Comparison of ENCODE assay signal across 9 cellular contexts in the genomic region with DNA sequence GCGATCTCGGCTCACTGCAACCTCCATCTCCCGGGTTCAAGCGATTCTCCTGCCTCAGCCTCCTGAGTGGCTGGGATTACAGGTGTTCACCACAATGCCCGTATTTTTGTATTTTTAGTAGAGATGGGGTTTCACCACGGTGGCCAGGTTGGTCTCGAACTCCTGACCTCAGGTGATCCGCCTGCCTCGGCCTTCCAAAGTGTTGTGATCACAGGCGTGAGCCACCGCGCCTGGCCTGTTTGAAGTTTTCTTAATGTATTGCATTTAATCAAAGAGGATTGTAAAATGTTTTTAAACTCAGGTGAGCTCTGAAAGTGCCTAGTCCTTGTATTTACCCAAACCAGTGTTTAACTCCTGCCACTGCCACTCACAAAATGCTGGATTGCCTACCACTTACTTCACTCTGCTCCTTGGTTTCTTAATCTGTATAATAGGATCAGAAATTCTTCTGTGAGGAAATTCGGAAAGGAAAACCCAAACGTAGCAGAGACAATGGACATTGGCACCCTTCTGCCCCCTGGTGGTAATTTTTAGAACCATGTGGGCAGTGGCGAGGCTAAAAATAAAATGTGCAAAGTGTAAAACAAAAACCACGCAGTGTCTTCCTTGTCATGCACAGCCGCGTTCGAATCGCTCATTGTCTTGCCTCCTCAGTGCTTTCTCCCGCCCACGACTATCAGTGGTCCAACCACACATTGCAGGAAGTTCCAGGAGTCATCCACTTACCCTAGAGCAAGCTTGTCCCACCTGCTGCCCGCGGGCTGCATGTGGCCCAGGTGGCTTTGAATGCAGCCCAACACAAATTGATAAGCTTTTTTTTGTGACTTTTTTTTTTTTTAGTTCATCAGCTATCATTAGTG. TPM values are rescaled to one million over a fixed set of nuclear protein-coding genes. Genes with fewer than 3 reads are reported as not detected.
A peak's percentile ranks its signal among the peaks of the same experiment; 100 is the strongest.
DNase-seq lines count a peak whose midpoint lies in the region; ATAC-seq and TF ChIP-seq lines count a peak whose summit lies in the region.
"Had no signal": no experiment of that assay in that cellular context is flagged by ENCODE, and none has a peak within 500 bp of the region (broad histone marks: within the 10 kb centered on the region; RNA-seq: fewer than 3 reads in every experiment).

No MANE protein-coding gene starts in this region.

- no peaks in the 10 kb centered on the region for H3K36me3 Mint-ChIP-seq in CD4-positive, CD25-positive, alpha-beta regulatory T cell
- peaks cover 12% of the 10 kb centered on the region for H3K36me3 Mint-ChIP-seq in activated CD8-positive, alpha-beta T cell treated with anti-CD3 and anti-CD28 coated beads, Interleukin-2, amount 10 ng/mL, durations not matched to agents 7 days and 5 days (ENCODE audit: low read depth)
- H3K36me3 Mint-ChIP-seq in endothelial cell (ENCODE audit: low read depth, unreplicated experiment) (peaks cover 4% of the 10 kb centered on the region), naive B cell (no peaks in the 10 kb centered on the region)
- H3K36me3 Mint-ChIP-seq: activated naive CD4-positive, alpha-beta T cell treated with anti-CD3 and anti-CD28 coated beads, Interleukin-2, amount 50 U/mL, for 24 hours had no signal

- no peaks in the 10 kb centered on the region for H3K9me3 ChIP-seq in CD4-positive, CD25-positive, alpha-beta regulatory T cell (ENCODE audit: control insufficient read depth in 2 of 2, low read length in 2 of 2)

- H3K36me3 ChIP-seq in CD4-positive, CD25-positive, alpha-beta regulatory T cell (ENCODE audit: control insufficient read depth, insufficient read depth, low read length), result no peaks in the 10 kb centered on the region

- peak; percentile 95 for TF ChIP-seq CTCF in endothelial cell (IDR thresholded peaks at IDR 0.05; ENCODE audit: unreplicated experiment)

- ATAC-seq in CD4-positive, CD25-positive, alpha-beta regulatory T cell (ENCODE audit: low read depth in 2 of 2), result peak; percentile 66 to 70
- ATAC-seq in GM19324 (IDR thresholded peaks at IDR 0.05; ENCODE audit: low FRiP score, unreplicated experiment) (peak; percentile 70), HG03469 (IDR thresholded peaks at IDR 0.05; ENCODE audit: unreplicated experiment) (peak; percentile 77), naive B cell (ENCODE audit: low read depth in 2 of 2) (peak; percentile 95 to 96)
- ATAC-seq in activated CD8-positive, alpha-beta T cell treated with anti-CD3 and anti-CD28 coated beads, Interleukin-2, amount 10 ng/mL, durations not matched to agents 7 days and 5 days, result peak; percentile 88

- peaks cover 0 to 3% (median 0%) of the 10 kb centered on the region in 7 donors for H3K9me3 Mint-ChIP-seq in CD4-positive, CD25-positive, alpha-beta regulatory T cell
- peaks cover 8% of the 10 kb centered on the region for H3K9me3 Mint-ChIP-seq in activated CD8-positive, alpha-beta T cell treated with anti-CD3 and anti-CD28 coated beads, Interleukin-2, amount 10 ng/mL, durations not matched to agents 7 days and 5 days (ENCODE audit: insufficient read depth)
- H3K9me3 Mint-ChIP-seq in endothelial cell (ENCODE audit: unreplicated experiment), result no peaks in the 10 kb centered on the region
- H3K9me3 Mint-ChIP-seq in naive B cell, result peaks cover 0 to 10% (median 3%) of the 10 kb centered on the region in 7 donors
- H3K9me3 Mint-ChIP-seq: activated naive CD4-positive, alpha-beta T cell treated with anti-CD3 and anti-CD28 coated beads, Interleukin-2, amount 50 U/mL, for 24 hours had no signal

- CTCF ChIA-PET in activated CD8-positive, alpha-beta T cell treated with anti-CD3 and anti-CD28 coated beads, Interleukin-2, amount 10 ng/mL, durations not matched to agents 7 days and 5 days (lab: Charles Lee), result interaction anchor here (0.6 to 8.9 kb wide), 33 partner anchors 9 to 163 kb away, joined by 3 to 211 read pairs (median 4); a partner anchor contains a TSS

- peak overlapping the region; percentile 63 to 90 (median 86) for H3K27ac Mint-ChIP-seq in CD4-positive, CD25-positive, alpha-beta regulatory T cell
- peak overlapping the region; percentile 78 for H3K27ac Mint-ChIP-seq in activated CD8-positive, alpha-beta T cell treated with anti-CD3 and anti-CD28 coated beads, Interleukin-2, amount 10 ng/mL, durations not matched to agents 7 days and 5 days
- H3K27ac Mint-ChIP-seq in endothelial cell (ENCODE audit: unreplicated experiment), result peak overlapping the region; percentile 4
- H3K27ac Mint-ChIP-seq in naive B cell, result peak overlapping the region; percentile 43 to 89 (median 72)
- H3K27ac Mint-ChIP-seq: activated naive CD4-positive, alpha-beta T cell treated with anti-CD3 and anti-CD28 coated beads, Interleukin-2, amount 50 U/mL, for 24 hours had no signal

- no peaks in the 10 kb centered on the region for H3K27me3 Mint-ChIP-seq in CD4-positive, CD25-positive, alpha-beta regulatory T cell
- no peaks in the 10 kb centered on the region for H3K27me3 Mint-ChIP-seq in activated CD8-positive, alpha-beta T cell treated with anti-CD3 and anti-CD28 coated beads, Interleukin-2, amount 10 ng/mL, durations not matched to agents 7 days and 5 days (ENCODE audit: low read depth)
- H3K27me3 Mint-ChIP-seq in endothelial cell (ENCODE audit: unreplicated experiment) (peaks cover 2% of the 10 kb centered on the region), naive B cell (no peaks in the 10 kb centered on the region)
- H3K27me3 Mint-ChIP-seq: activated naive CD4-positive, alpha-beta T cell treated with anti-CD3 and anti-CD28 coated beads, Interleukin-2, amount 50 U/mL, for 24 hours had no signal

- H3K4me3 Mint-ChIP-seq in CD4-positive, CD25-positive, alpha-beta regulatory T cell, result peak overlapping the region in 2 of 4 donors; percentile 60 to 68
- peak overlapping the region; percentile 43 for H3K4me3 Mint-ChIP-seq in activated CD8-positive, alpha-beta T cell treated with anti-CD3 and anti-CD28 coated beads, Interleukin-2, amount 10 ng/mL, durations not matched to agents 7 days and 5 days
- H3K4me3 Mint-ChIP-seq in endothelial cell (ENCODE audit: unreplicated experiment) (peak overlapping the region; percentile 32), naive B cell (peak overlapping the region in 7 of 8 donors; percentile 52 to 77 (median 71))
- H3K4me3 Mint-ChIP-seq: activated naive CD4-positive, alpha-beta T cell treated with anti-CD3 and anti-CD28 coated beads, Interleukin-2, amount 50 U/mL, for 24 hours had no signal

- peak; percentile 46 to 72 (median 70) for DNase-seq in CD4-positive, CD25-positive, alpha-beta regulatory T cell
- DNase-seq in NCI-H748 (lab: John Stamatoyannopoulos, UW; ENCODE audit: unreplicated experiment), result peak; percentile 57
- peak; percentile 80 for DNase-seq in activated CD8-positive, alpha-beta T cell treated with anti-CD3 and anti-CD28 coated beads, Interleukin-2, amount 10 ng/mL, durations not matched to agents 7 days and 5 days
- peak; percentile 64 for DNase-seq in endothelial cell (ENCODE audit: low spot score)
- DNase-seq in naive B cell, result peak; percentile 78
- peak; percentile 50 to 61 for DNase-seq in stimulated activated CD8-positive, alpha-beta memory T cell treated with anti-CD3 and anti-CD28 coated beads, Interleukin-7, amount 100 ng/mL, for 48 hours (ENCODE audit: extremely low read depth in 1 of 2, low read depth in 1 of 2)

- peaks cover 8 to 25% (median 13%) of the 10 kb centered on the region in 4 donors for H3K4me1 Mint-ChIP-seq in CD4-positive, CD25-positive, alpha-beta regulatory T cell
- peaks cover 29% of the 10 kb centered on the region for H3K4me1 Mint-ChIP-seq in activated CD8-positive, alpha-beta T cell treated with anti-CD3 and anti-CD28 coated beads, Interleukin-2, amount 10 ng/mL, durations not matched to agents 7 days and 5 days (ENCODE audit: low read depth)
- H3K4me1 Mint-ChIP-seq in endothelial cell (ENCODE audit: unreplicated experiment), result peaks cover 25% of the 10 kb centered on the region
- peaks cover 19 to 30% (median 29%) of the 10 kb centered on the region in 3 donors for H3K4me1 Mint-ChIP-seq in naive B cell

- no peaks in the 10 kb centered on the region for H3K27me3 ChIP-seq in CD4-positive, CD25-positive, alpha-beta regulatory T cell (ENCODE audit: control insufficient read depth, insufficient read depth, low read length)

- peaks cover 9% of the 10 kb centered on the region for H3K4me1 ChIP-seq in CD4-positive, CD25-positive, alpha-beta regulatory T cell (ENCODE audit: control insufficient read depth, insufficient read depth, low read length, poor library complexity, severe bottlenecking)

- peak overlapping the region; percentile 79 for H3K4me3 ChIP-seq in CD4-positive, CD25-positive, alpha-beta regulatory T cell (ENCODE audit: low read depth, low read length)

- POLR2A ChIA-PET in activated CD8-positive, alpha-beta T cell treated with anti-CD3 and anti-CD28 coated beads, Interleukin-2, amount 10 ng/mL, durations not matched to agents 7 days and 5 days (lab: Charles Lee), result interaction anchor here (0.7 to 2.0 kb wide), 3 partner anchors 75 to 131 kb away, joined by 3 to 4 read pairs (median 3); a partner anchor contains a TSS

- H3K27ac ChIP-seq in CD4-positive, CD25-positive, alpha-beta regulatory T cell (ENCODE audit: insufficient read depth, low read length, poor library complexity, severe bottlenecking), result no peak overlapping the region

RNA-seq across cellular contexts. Expression of a gene that starts 27.3 kb away (rescaled TPM):
- total RNA-seq in CD4-positive, CD25-positive, alpha-beta regulatory T cell, result 1.9 TPM
- 1 to 10 TPM; 4.7 to 6.2 (median 5.6) TPM for polyA plus RNA-seq in CD4-positive, CD25-positive, alpha-beta regulatory T cell
- total RNA-seq in activated CD8-positive, alpha-beta T cell treated with anti-CD3 and anti-CD28 coated beads, Interleukin-2, amount 10 ng/mL, durations not matched to agents 7 days and 5 days, result 1 to 10 TPM; 4.6 to 5.6 TPM
- 6.0 TPM for total RNA-seq in endothelial cell (ENCODE audit: unreplicated experiment)
- polyA plus RNA-seq in naive B cell (ENCODE audit: low read depth in 6 of 6), result 1 to 10 TPM in 5 of 6 donors, not detected in 1; 1.5 to 5.4 (median 3.0) TPM

RNA-seq across cellular contexts. Expression of a gene that starts 27.4 kb away (rescaled TPM):
- total RNA-seq in CD4-positive, CD25-positive, alpha-beta regulatory T cell, result 17.2 TPM
- polyA plus RNA-seq in CD4-positive, CD25-positive, alpha-beta regulatory T cell, result 10 to 100 TPM; 18.8 to 40.4 (median 25.9) TPM
- 10 to 100 TPM; 41.5 to 42.1 TPM for total RNA-seq in activated CD8-positive, alpha-beta T cell treated with anti-CD3 and anti-CD28 coated beads, Interleukin-2, amount 10 ng/mL, durations not matched to agents 7 days and 5 days
- 35.7 TPM for total RNA-seq in endothelial cell (ENCODE audit: unreplicated experiment)
- polyA plus RNA-seq in naive B cell (ENCODE audit: low read depth in 6 of 6), result 10 to 100 TPM; 17.6 to 30.6 (median 27.5) TPM

RNA-seq across cellular contexts. Expression of a gene that starts 45.3 kb away (rescaled TPM):
- total RNA-seq in CD4-positive, CD25-positive, alpha-beta regulatory T cell, result 18.3 TPM
- 1 to 10 TPM; 2.5 to 7.1 (median 4.0) TPM for polyA plus RNA-seq in CD4-positive, CD25-positive, alpha-beta regulatory T cell
- total RNA-seq in activated CD8-positive, alpha-beta T cell treated with anti-CD3 and anti-CD28 coated beads, Interleukin-2, amount 10 ng/mL, durations not matched to agents 7 days and 5 days, result 10 to 100 TPM; 37.5 to 39.9 TPM
- 18.6 TPM for total RNA-seq in endothelial cell (ENCODE audit: unreplicated experiment)
- 10 to 100 TPM in 2 of 6 donors, 1 to 10 TPM in 4; 1.2 to 11.8 (median 4.9) TPM for polyA plus RNA-seq in naive B cell (ENCODE audit: low read depth in 6 of 6)

RNA-seq across cellular contexts. Expression of a gene that starts 54.9 kb away (rescaled TPM):
- total RNA-seq in CD4-positive, CD25-positive, alpha-beta regulatory T cell, result 83.7 TPM
- polyA plus RNA-seq in CD4-positive, CD25-positive, alpha-beta regulatory T cell, result 10 to 100 TPM; 37.5 to 46.4 (median 41.7) TPM
- total RNA-seq in activated CD8-positive, alpha-beta T cell treated with anti-CD3 and anti-CD28 coated beads, Interleukin-2, amount 10 ng/mL, durations not matched to agents 7 days and 5 days, result 100 to 1,000 TPM in 1 of 2 experiments, 10 to 100 TPM in 1; 84.7 to 104 TPM
- 116 TPM for total RNA-seq in endothelial cell (ENCODE audit: unreplicated experiment)
- 10 to 100 TPM; 37.4 to 47.7 (median 41.8) TPM for polyA plus RNA-seq in naive B cell (ENCODE audit: low read depth in 6 of 6)

Comparison
In these comparisons a context has a peak if more than half of its experiments do, and no peak if none do; other contexts are left out.
1. H3K27ac Mint-ChIP-seq: peak in every context shown above with its lines; median percentile 86 in CD4-positive, CD25-positive, alpha-beta regulatory T cell; 78 in activated CD8-positive, alpha-beta T cell treated with anti-CD3 and anti-CD28 coated beads, Interleukin-2, amount 10 ng/mL, durations not matched to agents 7 days and 5 days; 72 in naive B cell; 4 in endothelial cell.